ENCODE assay signal across 2 cellular contexts in genomic region chr10:72709041-72709440, GRCh38.
TF ChIP-seq lines count a peak whose summit lies in the region.

No MANE protein-coding gene starts in this region.

TF ChIP-seq in HEK293, 187 proteins besides CTCF, POLR2A, EP300 and RAD21 (continued from another document and continues in another):
- TF ChIP-seq, protein P1, sequence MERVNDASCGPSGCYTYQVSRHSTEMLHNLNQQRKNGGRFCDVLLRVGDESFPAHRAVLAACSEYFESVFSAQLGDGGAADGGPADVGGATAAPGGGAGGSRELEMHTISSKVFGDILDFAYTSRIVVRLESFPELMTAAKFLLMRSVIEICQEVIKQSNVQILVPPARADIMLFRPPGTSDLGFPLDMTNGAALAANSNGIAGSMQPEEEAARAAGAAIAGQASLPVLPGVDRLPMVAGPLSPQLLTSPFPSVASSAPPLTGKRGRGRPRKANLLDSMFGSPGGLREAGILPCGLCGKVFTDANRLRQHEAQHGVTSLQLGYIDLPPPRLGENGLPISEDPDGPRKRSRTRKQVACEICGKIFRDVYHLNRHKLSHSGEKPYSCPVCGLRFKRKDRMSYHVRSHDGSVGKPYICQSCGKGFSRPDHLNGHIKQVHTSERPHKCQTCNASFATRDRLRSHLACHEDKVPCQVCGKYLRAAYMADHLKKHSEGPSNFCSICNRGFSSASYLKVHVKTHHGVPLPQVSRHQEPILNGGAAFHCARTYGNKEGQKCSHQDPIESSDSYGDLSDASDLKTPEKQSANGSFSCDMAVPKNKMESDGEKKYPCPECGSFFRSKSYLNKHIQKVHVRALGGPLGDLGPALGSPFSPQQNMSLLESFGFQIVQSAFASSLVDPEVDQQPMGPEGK (tag by site-specific recombination; IDR thresholded peaks at IDR 0.05): no peak
- TF ChIP-seq ZNF132 (tag by site-specific recombination; IDR thresholded peaks at IDR 0.05; ENCODE audit: borderline replicate concordance) (no peak), ZNF311 (tag by site-specific recombination; IDR thresholded peaks at IDR 0.05; ENCODE audit: borderline replicate concordance) (no peak), ZSCAN30 (tag by site-specific recombination; IDR thresholded peaks at IDR 0.05) (no peak), ZNF518A (tag by site-specific recombination; conservative IDR thresholded peaks at IDR 0.05; ENCODE audit: low read depth) (no peak), ZNF561 (tag by site-specific recombination; IDR thresholded peaks at IDR 0.05; ENCODE audit: borderline replicate concordance) (0 out of 2 replicates have a peak, but pooled peaks have one; percentile 25), PRDM6 (tag by site-specific recombination; IDR thresholded peaks at IDR 0.05) (peak; percentile 88), WT1 (tag by site-specific recombination; IDR thresholded peaks at IDR 0.05) (no peak), ZNF660 (tag by site-specific recombination; IDR thresholded peaks at IDR 0.05) (0 out of 2 replicates have a peak, but pooled peaks have one; percentile 31), ZNF140 (tag by site-specific recombination; IDR thresholded peaks at IDR 0.05) (no peak), ZNF19 (tag by site-specific recombination; IDR thresholded peaks at IDR 0.05; ENCODE audit: low read depth) (no peak), ZNF202 (tag by site-specific recombination; IDR thresholded peaks at IDR 0.05; ENCODE audit: borderline replicate concordance) (no peak), HOXC10 (CRISPR knock-in tag; IDR thresholded peaks at IDR 0.05) (no peak)
- TF ChIP-seq, protein P2, sequence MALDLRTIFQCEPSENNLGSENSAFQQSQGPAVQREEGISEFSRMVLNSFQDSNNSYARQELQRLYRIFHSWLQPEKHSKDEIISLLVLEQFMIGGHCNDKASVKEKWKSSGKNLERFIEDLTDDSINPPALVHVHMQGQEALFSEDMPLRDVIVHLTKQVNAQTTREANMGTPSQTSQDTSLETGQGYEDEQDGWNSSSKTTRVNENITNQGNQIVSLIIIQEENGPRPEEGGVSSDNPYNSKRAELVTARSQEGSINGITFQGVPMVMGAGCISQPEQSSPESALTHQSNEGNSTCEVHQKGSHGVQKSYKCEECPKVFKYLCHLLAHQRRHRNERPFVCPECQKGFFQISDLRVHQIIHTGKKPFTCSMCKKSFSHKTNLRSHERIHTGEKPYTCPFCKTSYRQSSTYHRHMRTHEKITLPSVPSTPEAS (tag by site-specific recombination; IDR thresholded peaks at IDR 0.05): no peak

TF ChIP-seq in GM23338, 12 proteins besides CTCF, POLR2A, EP300 and RAD21:
- no peak for TF ChIP-seq ZNF462 (CRISPR knock-in tag; IDR thresholded peaks at IDR 0.05)
- TF ChIP-seq EZH2 (IDR thresholded peaks at IDR 0.05; ENCODE audit: low read depth, unreplicated experiment): no peak
- no peak for TF ChIP-seq ZNF114 (CRISPR knock-in tag; IDR thresholded peaks at IDR 0.05)
- no peak for TF ChIP-seq NANOG (IDR thresholded peaks at IDR 0.05; ENCODE audit: borderline replicate concordance)
- TF ChIP-seq STAT1 (IDR thresholded peaks at IDR 0.05; ENCODE audit: unreplicated experiment): no peak
- no peak for TF ChIP-seq CREB1 (CRISPR knock-in tag; IDR thresholded peaks at IDR 0.05; ENCODE audit: low read depth)
- TF ChIP-seq, protein P3, sequence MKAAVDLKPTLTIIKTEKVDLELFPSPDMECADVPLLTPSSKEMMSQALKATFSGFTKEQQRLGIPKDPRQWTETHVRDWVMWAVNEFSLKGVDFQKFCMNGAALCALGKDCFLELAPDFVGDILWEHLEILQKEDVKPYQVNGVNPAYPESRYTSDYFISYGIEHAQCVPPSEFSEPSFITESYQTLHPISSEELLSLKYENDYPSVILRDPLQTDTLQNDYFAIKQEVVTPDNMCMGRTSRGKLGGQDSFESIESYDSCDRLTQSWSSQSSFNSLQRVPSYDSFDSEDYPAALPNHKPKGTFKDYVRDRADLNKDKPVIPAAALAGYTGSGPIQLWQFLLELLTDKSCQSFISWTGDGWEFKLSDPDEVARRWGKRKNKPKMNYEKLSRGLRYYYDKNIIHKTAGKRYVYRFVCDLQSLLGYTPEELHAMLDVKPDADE (IDR thresholded peaks at IDR 0.05): no peak
- no peak for TF ChIP-seq ZNF331 (CRISPR knock-in tag; IDR thresholded peaks at IDR 0.05; ENCODE audit: low read depth)
- no peak for TF ChIP-seq JUNB (IDR thresholded peaks at IDR 0.05; ENCODE audit: unreplicated experiment)
- TF ChIP-seq POLR2AphosphoS5 (IDR thresholded peaks at IDR 0.05; ENCODE audit: low read depth): no peak
- TF ChIP-seq EZH2phosphoT487 (IDR thresholded peaks at IDR 0.05; ENCODE audit: unreplicated experiment): no peak
- TF ChIP-seq, protein P4, sequence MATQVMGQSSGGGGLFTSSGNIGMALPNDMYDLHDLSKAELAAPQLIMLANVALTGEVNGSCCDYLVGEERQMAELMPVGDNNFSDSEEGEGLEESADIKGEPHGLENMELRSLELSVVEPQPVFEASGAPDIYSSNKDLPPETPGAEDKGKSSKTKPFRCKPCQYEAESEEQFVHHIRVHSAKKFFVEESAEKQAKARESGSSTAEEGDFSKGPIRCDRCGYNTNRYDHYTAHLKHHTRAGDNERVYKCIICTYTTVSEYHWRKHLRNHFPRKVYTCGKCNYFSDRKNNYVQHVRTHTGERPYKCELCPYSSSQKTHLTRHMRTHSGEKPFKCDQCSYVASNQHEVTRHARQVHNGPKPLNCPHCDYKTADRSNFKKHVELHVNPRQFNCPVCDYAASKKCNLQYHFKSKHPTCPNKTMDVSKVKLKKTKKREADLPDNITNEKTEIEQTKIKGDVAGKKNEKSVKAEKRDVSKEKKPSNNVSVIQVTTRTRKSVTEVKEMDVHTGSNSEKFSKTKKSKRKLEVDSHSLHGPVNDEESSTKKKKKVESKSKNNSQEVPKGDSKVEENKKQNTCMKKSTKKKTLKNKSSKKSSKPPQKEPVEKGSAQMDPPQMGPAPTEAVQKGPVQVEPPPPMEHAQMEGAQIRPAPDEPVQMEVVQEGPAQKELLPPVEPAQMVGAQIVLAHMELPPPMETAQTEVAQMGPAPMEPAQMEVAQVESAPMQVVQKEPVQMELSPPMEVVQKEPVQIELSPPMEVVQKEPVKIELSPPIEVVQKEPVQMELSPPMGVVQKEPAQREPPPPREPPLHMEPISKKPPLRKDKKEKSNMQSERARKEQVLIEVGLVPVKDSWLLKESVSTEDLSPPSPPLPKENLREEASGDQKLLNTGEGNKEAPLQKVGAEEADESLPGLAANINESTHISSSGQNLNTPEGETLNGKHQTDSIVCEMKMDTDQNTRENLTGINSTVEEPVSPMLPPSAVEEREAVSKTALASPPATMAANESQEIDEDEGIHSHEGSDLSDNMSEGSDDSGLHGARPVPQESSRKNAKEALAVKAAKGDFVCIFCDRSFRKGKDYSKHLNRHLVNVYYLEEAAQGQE (IDR thresholded peaks at IDR 0.05; ENCODE audit: unreplicated experiment): no peak
